In genomic region chrX:9207142-9207541, GRCh38 we compare ENCODE assay signal across 16 cellular contexts.
A peak's percentile ranks its signal among the peaks of the same experiment; 100 is the strongest.
DNase-seq lines count a peak whose midpoint lies in the region; ATAC-seq and TF ChIP-seq lines count a peak whose summit lies in the region.
"Had no signal": no experiment of that assay in that cellular context is flagged by ENCODE, and none has a peak within 500 bp of the region (broad histone marks: within the 10 kb centered on the region; RNA-seq: fewer than 3 reads in every experiment).

No MANE protein-coding gene starts in this region.

- H3K9ac ChIP-seq in HUES6 (ENCODE audit: low read length) (peak overlapping the region; percentile 38), adipocyte (ENCODE audit: low read length) (no peak overlapping the region)

- H3K27ac ChIP-seq in HUES6 (ENCODE audit: low read depth, low read length) (peak overlapping the region; percentile 39; the same call in 1 of the 2 replicates), osteoblast (ENCODE audit: low read depth, low read length) (no peak overlapping the region)
- H3K27ac ChIP-seq: tibial artery had no signal

- peak overlapping the region; percentile 34 for H3K4me2 ChIP-seq in osteoblast (ENCODE audit: insufficient read depth, low read length)

- no peaks in the 10 kb centered on the region for H4K20me1 ChIP-seq in osteoblast (ENCODE audit: insufficient read depth, low read length)

- H3K9me3 ChIP-seq in HUES6 (ENCODE audit: control insufficient read depth, insufficient read depth, low read depth, low read length) = no peaks in the 10 kb centered on the region
- H3K9me3 ChIP-seq in adipocyte (ENCODE audit: control insufficient read depth, low read length) = no peaks in the 10 kb centered on the region
- H3K9me3 ChIP-seq in osteoblast (ENCODE audit: low read depth, low read length) = no peaks in the 10 kb centered on the region
- H3K9me3 ChIP-seq: tibial artery had no signal

- H3K4me1 ChIP-seq in HUES6 (ENCODE audit: control insufficient read depth, insufficient read depth, low read length) = peaks cover 15% of the 10 kb centered on the region
- no peaks in the 10 kb centered on the region for H3K4me1 ChIP-seq in adipocyte (ENCODE audit: control insufficient read depth, insufficient read depth, low read length)
- H3K4me1 ChIP-seq in osteoblast (ENCODE audit: insufficient read depth, low read length) = no peaks in the 10 kb centered on the region
- H3K4me1 ChIP-seq: tibial artery had no signal

- ATAC-seq in HG03521 (IDR thresholded peaks at IDR 0.05; ENCODE audit: unreplicated experiment) (no peak), HG03039 (IDR thresholded peaks at IDR 0.05; ENCODE audit: unreplicated experiment) (no peak)

- H2AFZ ChIP-seq in osteoblast (ENCODE audit: low read length) = no peak overlapping the region

- H3K36me3 ChIP-seq in HUES6 (ENCODE audit: control insufficient read depth, insufficient read depth, low read length) (no peaks in the 10 kb centered on the region), adipocyte (ENCODE audit: control insufficient read depth, insufficient read depth, low read length, severe bottlenecking) (no peaks in the 10 kb centered on the region), osteoblast (ENCODE audit: insufficient read depth, low read length) (no peaks in the 10 kb centered on the region)
- H3K36me3 ChIP-seq: tibial artery had no signal

- H3K27me3 ChIP-seq in HUES6 (ENCODE audit: control insufficient read depth, insufficient read depth, low read length) (no peaks in the 10 kb centered on the region; the same call in 1 of the 2 replicates), adipocyte (replicated peaks; ENCODE audit: control insufficient read depth, insufficient read depth, low read length) (no peaks in the 10 kb centered on the region), osteoblast (ENCODE audit: insufficient read depth, low read length) (no peaks in the 10 kb centered on the region)
- H3K27me3 ChIP-seq: tibial artery had no signal

- no peak for TF ChIP-seq CTCF in osteoblast (IDR thresholded peaks at IDR 0.05; ENCODE audit: extremely low read depth, low read depth, low read length)
- no peak for TF ChIP-seq CTCF in GM20000 (IDR thresholded peaks at IDR 0.05; ENCODE audit: extremely low read depth, missing control alignments)

- DNase-seq in adipocyte (ENCODE audit: low read depth) (peak; percentile 1), hepatic stellate cell (ENCODE audit: low spot score) (peak; percentile 7), osteoblast (ENCODE audit: insufficient read length, low spot score, missing footprints) (no peak), cerebellum (ENCODE audit: low spot score) (no peak), GM20000 (ENCODE audit: low spot score) (no peak)
- DNase-seq: activated B cell treated with CpG ODN at 0.5 μM for 24 hours; DND-41; erythroblast; H9; NCI-H187; NCI-H510A; stimulated activated CD4-positive, alpha-beta T cell treated with anti-CD3 and anti-CD28 coated beads, Interleukin-4, amount 100 ng/mL, for 4 hours; tibial artery had no signal

- peak overlapping the region; percentile 6; the same call in 1 of the 2 replicates for H3K4me3 ChIP-seq in HUES6 (ENCODE audit: low read depth, low read length)
- H3K4me3 ChIP-seq in adipocyte (ENCODE audit: low read length) = peak overlapping the region; percentile 57
- no peak overlapping the region for H3K4me3 ChIP-seq in osteoblast (ENCODE audit: insufficient read depth, low read length)

- no peaks in the 10 kb centered on the region for H3K79me2 ChIP-seq in osteoblast (ENCODE audit: insufficient read depth, low read length)

Comparison
In these comparisons a context has a peak if more than half of its experiments do, and no peak if none do; other contexts are left out.
1. DNase-seq: peak in adipocyte (single experiment) and hepatic stellate cell (single experiment); none in osteoblast (single experiment), cerebellum (single experiment) and GM20000 (single experiment).